24 cellular contexts compared by ENCODE assay signal in the genomic region with DNA sequence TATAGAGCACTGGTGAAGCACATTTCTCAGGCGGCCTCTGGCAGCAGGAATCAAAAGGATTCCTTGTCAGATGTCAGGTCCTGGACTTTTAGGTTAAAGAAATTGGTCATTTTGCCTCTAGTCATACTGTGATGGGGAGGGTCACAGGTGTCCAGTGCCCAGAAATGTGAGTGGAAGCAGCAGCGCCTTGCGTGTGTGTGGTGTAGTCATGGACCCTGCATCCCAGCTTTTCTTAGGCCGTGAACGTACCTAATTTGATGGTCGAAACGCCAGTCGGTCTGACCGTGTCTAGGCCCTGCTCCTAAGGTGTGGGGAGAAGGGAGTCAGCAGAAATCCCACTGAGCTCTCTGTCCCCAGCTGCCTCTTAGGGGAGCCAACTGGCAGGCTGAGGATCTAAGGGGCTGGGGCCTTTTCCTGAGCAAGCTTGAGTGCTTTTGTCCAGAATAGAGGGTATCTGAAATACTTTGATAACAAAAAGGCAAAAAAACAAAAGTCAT. TPM values are rescaled to one million over a fixed set of nuclear protein-coding genes. Genes with fewer than 3 reads are reported as not detected.
DNase-seq lines count a peak whose midpoint lies in the region; ATAC-seq, FAIRE-seq and TF ChIP-seq lines count a peak whose summit lies in the region.
"Had no signal": no experiment of that assay in that cellular context is flagged by ENCODE, and none has a peak within 500 bp of the region (broad histone marks: within the 10 kb centered on the region; RNA-seq: fewer than 3 reads in every experiment).

No MANE protein-coding gene starts in this region.

- H3K27me3 Mint-ChIP-seq in activated CD4-positive, alpha-beta T cell treated with anti-CD3 and anti-CD28 coated beads, Interleukin-2, amount 10 ng/mL, durations not matched to agents 24 days and 14 days: no peaks in the 10 kb centered on the region
- no peaks in the 10 kb centered on the region for H3K27me3 Mint-ChIP-seq in activated CD4-positive, alpha-beta T cell treated with anti-CD3 and anti-CD28 coated beads, Interleukin-2, amount 10 ng/mL, durations not matched to agents 7 days and 5 days
- H3K27me3 Mint-ChIP-seq in memory B cell: no peaks in the 10 kb centered on the region

- BruUV-seq in HepG2 (replicated peaks; lab: Mats Ljungman, UMichigan): TSS peak; percentile 11

- peaks cover 70% of the 10 kb centered on the region for H3K36me3 Mint-ChIP-seq in activated CD4-positive, alpha-beta T cell treated with anti-CD3 and anti-CD28 coated beads, Interleukin-2, amount 10 ng/mL, durations not matched to agents 24 days and 14 days (ENCODE audit: low read depth)
- H3K36me3 Mint-ChIP-seq in activated CD4-positive, alpha-beta T cell treated with anti-CD3 and anti-CD28 coated beads, Interleukin-2, amount 10 ng/mL, durations not matched to agents 7 days and 5 days (ENCODE audit: low read depth): peaks cover 47% of the 10 kb centered on the region
- H3K36me3 Mint-ChIP-seq in memory B cell: peaks cover 42% of the 10 kb centered on the region

- TF ChIP-seq CTCF in HepG2 (CRISPR knock-in tag; IDR thresholded peaks at IDR 0.05): no peak
- TF ChIP-seq CTCF in right lobe of liver (IDR thresholded peaks at IDR 0.05): no peak

- in situ Hi-C loops in HepG2 (cut with HindIII; ENCODE audit: extremely low pct_ligation_motif_present, low pct_unique_long_range_greater_than_20kb): loop anchor here (25.0 kb wide), 2 partner anchors 767 to 1167 kb away; partner anchors contain the start of genes DNAH3 and LDAF1

- TF ChIP-seq RAD21 in HepG2 (CRISPR knock-in tag; IDR thresholded peaks at IDR 0.05): no peak

- no peaks in the 10 kb centered on the region for H3K79me2 ChIP-seq in HepG2 (ENCODE audit: insufficient read depth, low read length)

- no peaks in the 10 kb centered on the region for H3K9me3 Mint-ChIP-seq in activated CD4-positive, alpha-beta T cell treated with anti-CD3 and anti-CD28 coated beads, Interleukin-2, amount 10 ng/mL, durations not matched to agents 24 days and 14 days
- H3K9me3 Mint-ChIP-seq in activated CD4-positive, alpha-beta T cell treated with anti-CD3 and anti-CD28 coated beads, Interleukin-2, amount 10 ng/mL, durations not matched to agents 7 days and 5 days: no peaks in the 10 kb centered on the region
- H3K9me3 Mint-ChIP-seq in memory B cell: peaks cover 2% of the 10 kb centered on the region
- H3K9me3 Mint-ChIP-seq: GM23338 had no signal

- H4K20me1 ChIP-seq in HepG2 (ENCODE audit: insufficient read depth, low read length): 0 out of 2 replicates have a peak, but pooled peaks cover 10% of the 10 kb centered on the region

- H2AFZ ChIP-seq in HepG2 (ENCODE audit: low read length): no peak overlapping the region
- H2AFZ ChIP-seq: GM23338 had no signal

- H3K9me3 ChIP-seq in HepG2 (ENCODE audit: low read length) (no peaks in the 10 kb centered on the region), right lobe of liver (no peaks in the 10 kb centered on the region)
- H3K9me3 ChIP-seq: Caco-2 had no signal

- 94% methylated on average over 9 of the region's 9 CpGs for WGBS in HepG2 (ENCODE audit: low lambda C conversion rate)
- 99% methylated on average over 9 of the region's 9 CpGs for WGBS in right lobe of liver (ENCODE audit: insufficient coverage, low coverage, low lambda C conversion rate, missing lambda C conversion rate)

- H3K4me2 ChIP-seq in HepG2 (ENCODE audit: low read depth, low read length): no peak overlapping the region
- H3K4me2 ChIP-seq: GM23338 had no signal

- H3K36me3 ChIP-seq in HepG2 (replicated peaks in 1 of 2; ENCODE audit: control insufficient read depth in 1 of 2, insufficient read depth in 2 of 2, low read length in 2 of 2) (peaks cover 67 to 92% of the 10 kb centered on the region in 2 experiments), right lobe of liver (peaks cover 0 to 58% (median 24%) of the 10 kb centered on the region in 4 donors)

- no peak overlapping the region for H3K4me3 Mint-ChIP-seq in activated CD4-positive, alpha-beta T cell treated with anti-CD3 and anti-CD28 coated beads, Interleukin-2, amount 10 ng/mL, durations not matched to agents 24 days and 14 days
- no peak overlapping the region for H3K4me3 Mint-ChIP-seq in activated CD4-positive, alpha-beta T cell treated with anti-CD3 and anti-CD28 coated beads, Interleukin-2, amount 10 ng/mL, durations not matched to agents 7 days and 5 days
- no peak overlapping the region for H3K4me3 Mint-ChIP-seq in memory B cell
- H3K4me3 Mint-ChIP-seq: GM23338 had no signal

- intact Hi-C loops in activated CD4-positive, alpha-beta T cell treated with anti-CD3 and anti-CD28 coated beads, Interleukin-2, amount 10 ng/mL, durations not matched to agents 24 days and 14 days (cut with micrococcal nuclease): no loop called here
- intact Hi-C loops in HepG2 (cut with micrococcal nuclease; ENCODE audit: unreplicated experiment) (no loop called here), right lobe of liver (cut with DNase I) (no loop called here)

- H3K27ac ChIP-seq in HepG2 (ENCODE audit: extremely low read length, insufficient read depth, low read length) (no peak overlapping the region), right lobe of liver (no peak overlapping the region)
- H3K27ac ChIP-seq: 22Rv1, C4-2B had no signal

- FAIRE-seq in HepG2 (lab: Jason Lieb, UNC): no peak
- FAIRE-seq: GM19239 had no signal

- H3K4me1 ChIP-seq in HepG2 (ENCODE audit: insufficient read depth, low read length) (no peaks in the 10 kb centered on the region), right lobe of liver (no peaks in the 10 kb centered on the region)
- H3K4me1 ChIP-seq: Caco-2 had no signal

- H3K9ac ChIP-seq in HepG2 (ENCODE audit: insufficient read depth, low read depth, low read length): no peak overlapping the region

- no peak for DNase-seq in activated CD4-positive, alpha-beta T cell treated with anti-CD3 and anti-CD28 coated beads, Interleukin-2, amount 10 ng/mL, durations not matched to agents 24 days and 14 days
- no peak for DNase-seq in activated CD4-positive, alpha-beta T cell treated with anti-CD3 and anti-CD28 coated beads, Interleukin-2, amount 10 ng/mL, durations not matched to agents 7 days and 5 days
- no peak for DNase-seq in HepG2 (ENCODE audit: low spot score)
- DNase-seq in right lobe of liver: no peak
- DNase-seq in memory B cell (ENCODE audit: low spot score in 2 of 2): no peak
- DNase-seq in EL: no peak
- DNase-seq: AML-193, Caco-2, GDM1, NCI-H1105, NCI-H1694, NCI-H2227 treated with DMSO at 0.1 percent for 48 hours, NCI-H510A treated with DMSO at 0.1 percent for 48 hours, NCI-H774, OCI-M1, RPMI8226, SIG-M5 had no signal

- POLR2A ChIA-PET in activated CD4-positive, alpha-beta T cell treated with anti-CD3 and anti-CD28 coated beads, Interleukin-2, amount 10 ng/mL, durations not matched to agents 7 days and 5 days (lab: Charles Lee): interaction anchor here (0.6 to 0.7 kb wide), 2 partner anchors 9 to 46 kb away, joined by 3 to 4 read pairs; no protein-coding TSS in a partner anchor
- POLR2A ChIA-PET in HepG2 (lab: Yijun Ruan, JAX): no interaction called here

- no peak overlapping the region for H3K4me3 ChIP-seq in HepG2 (replicated peaks in 1 of 3; ENCODE audit: insufficient read depth in 1 of 3, low read depth in 2 of 3, low read length in 3 of 3)
- H3K4me3 ChIP-seq in right lobe of liver: no peak overlapping the region
- H3K4me3 ChIP-seq: GM23338 had no signal

- peak overlapping the region; percentile 8 for H3K27ac Mint-ChIP-seq in activated CD4-positive, alpha-beta T cell treated with anti-CD3 and anti-CD28 coated beads, Interleukin-2, amount 10 ng/mL, durations not matched to agents 24 days and 14 days
- no peak overlapping the region for H3K27ac Mint-ChIP-seq in activated CD4-positive, alpha-beta T cell treated with anti-CD3 and anti-CD28 coated beads, Interleukin-2, amount 10 ng/mL, durations not matched to agents 7 days and 5 days
- peak overlapping the region; percentile 31 for H3K27ac Mint-ChIP-seq in memory B cell
- H3K27ac Mint-ChIP-seq: GM23338 had no signal

- CTCF ChIA-PET in activated CD4-positive, alpha-beta T cell treated with anti-CD3 and anti-CD28 coated beads, Interleukin-2, amount 10 ng/mL, durations not matched to agents 7 days and 5 days (lab: Charles Lee): interaction anchor here (0.6 to 1.7 kb wide), 2 partner anchors 10 to 36 kb away, joined by 3 to 6 read pairs; no protein-coding TSS in a partner anchor
- CTCF ChIA-PET in HepG2 (lab: Yijun Ruan, JAX; ENCODE audit: low intra/inter-chr PET ratio, low total read pairs): no interaction called here

- TF ChIP-seq POLR2A in HepG2 (IDR thresholded peaks at IDR 0.05; ENCODE audit: insufficient read depth in 1 of 2, low read depth in 2 of 2, low read length in 2 of 2) (no peak), right lobe of liver (IDR thresholded peaks at IDR 0.05) (no peak)

- H3K27me3 ChIP-seq in HepG2 (ENCODE audit: control insufficient read depth in 1 of 2, insufficient read depth in 2 of 2, low read length in 2 of 2) (no peaks in the 10 kb centered on the region), right lobe of liver (no peaks in the 10 kb centered on the region)

- no peak for TF ChIP-seq EP300 in HepG2 (IDR thresholded peaks at IDR 0.05; ENCODE audit: low read depth in 2 of 2, low read length in 2 of 2)
- no peak for TF ChIP-seq EP300 in HepG2 (CRISPR knock-in tag; IDR thresholded peaks at IDR 0.05; ENCODE audit: borderline replicate concordance)

- H3K4me1 Mint-ChIP-seq in activated CD4-positive, alpha-beta T cell treated with anti-CD3 and anti-CD28 coated beads, Interleukin-2, amount 10 ng/mL, durations not matched to agents 24 days and 14 days: peaks cover 4% of the 10 kb centered on the region
- peaks cover 6% of the 10 kb centered on the region for H3K4me1 Mint-ChIP-seq in activated CD4-positive, alpha-beta T cell treated with anti-CD3 and anti-CD28 coated beads, Interleukin-2, amount 10 ng/mL, durations not matched to agents 7 days and 5 days
- H3K4me1 Mint-ChIP-seq in memory B cell: no peaks in the 10 kb centered on the region
- H3K4me1 Mint-ChIP-seq: GM23338 had no signal

- ATAC-seq in HepG2 (no peak), right lobe of liver (no peak), memory B cell (ENCODE audit: low read depth) (no peak), GM19455 (IDR thresholded peaks at IDR 0.05; ENCODE audit: unreplicated experiment) (no peak), GM21825 (IDR thresholded peaks at IDR 0.05; ENCODE audit: unreplicated experiment) (no peak)
- ATAC-seq: GM23338, HCT116 had no signal

RNA-seq across cellular contexts. Expression of gene POLR3E, which starts 32.0 kb away (rescaled TPM):
- 102 and 111 TPM in 2 replicates for total RNA-seq in activated CD4-positive, alpha-beta T cell treated with anti-CD3 and anti-CD28 coated beads, Interleukin-2, amount 10 ng/mL, durations not matched to agents 24 days and 14 days
- total RNA-seq in activated CD4-positive, alpha-beta T cell treated with anti-CD3 and anti-CD28 coated beads, Interleukin-2, amount 10 ng/mL, durations not matched to agents 7 days and 5 days: 10 to 100 TPM; 52.4 to 54.3 TPM
- total RNA-seq in HepG2 (2016; rRNA removed; fragmentation: Illumina TruSeq; extraction: Trizol) (94.8 and 135 TPM in 2 replicates), right lobe of liver (10 to 100 TPM; 15.8 to 35.7 (median 26.9) TPM)
- total RNA-seq in HepG2 (2016; cell fraction: cytosol; rRNA removed; fragmentation: Illumina TruSeq; extraction: Trizol; ENCODE audit: low read depth): 40.5 and 40.7 TPM in 2 replicates
- total RNA-seq in HepG2 (2016; cell fraction: insoluble cytoplasmic fraction; rRNA removed; fragmentation: Illumina TruSeq; extraction: Trizol): 93.2 and 125 TPM in 2 replicates
- total RNA-seq in HepG2 (2016; cell fraction: membrane; rRNA removed; fragmentation: Illumina TruSeq; extraction: Trizol): 103 and 106 TPM in 2 replicates
- 115 and 134 TPM in 2 replicates for total RNA-seq in HepG2 (2016; cell fraction: nucleus; rRNA removed; fragmentation: Illumina TruSeq; extraction: Trizol)
- 262 and 280 TPM in 2 replicates for polyA plus RNA-seq in HepG2 (2011; rRNA removed)
- polyA plus RNA-seq in HepG2 (2011; cell fraction: cytosol; rRNA removed): 132 and 169 TPM in 2 replicates
- polyA plus RNA-seq in HepG2 (2011; cell fraction: nucleus; rRNA removed): 753 and 830 TPM in 2 replicates
- 105 and 114 TPM in 2 replicates for polyA plus RNA-seq in HepG2 (2012)
- 31.3 and 37.9 TPM in 2 replicates for polyA plus RNA-seq in HepG2 (2016; cell fraction: cytosol; fragmentation: Illumina TruSeq; extraction: Trizol; ENCODE audit: low read depth)
- polyA plus RNA-seq in HepG2 (2016; cell fraction: insoluble cytoplasmic fraction; fragmentation: Illumina TruSeq; extraction: Trizol; ENCODE audit: low read depth): 94.5 and 105 TPM in 2 replicates
- 62.4 and 65.8 TPM in 2 replicates for polyA plus RNA-seq in HepG2 (2016; cell fraction: membrane; fragmentation: Illumina TruSeq; extraction: Trizol; ENCODE audit: low read depth)
- 279 and 292 TPM in 2 replicates for polyA plus RNA-seq in HepG2 (2016; cell fraction: nucleus; fragmentation: Illumina TruSeq; extraction: Trizol; ENCODE audit: insufficient read depth, low read depth)
- 472 and 743 TPM in 2 replicates for polyA minus RNA-seq in HepG2 (2011; rRNA and poly(A)+ RNA removed; ENCODE audit: low replicate concordance)
- polyA minus RNA-seq in HepG2 (2011; cell fraction: cytosol; rRNA and poly(A)+ RNA removed): 96.6 and 110 TPM in 2 replicates
- 279 and 332 TPM in 2 replicates for polyA minus RNA-seq in HepG2 (2011; cell fraction: nucleus; rRNA and poly(A)+ RNA removed)

RNA-seq across cellular contexts. Expression of gene CDR2, which starts 45.2 kb away (rescaled TPM):
- total RNA-seq in activated CD4-positive, alpha-beta T cell treated with anti-CD3 and anti-CD28 coated beads, Interleukin-2, amount 10 ng/mL, durations not matched to agents 24 days and 14 days: 38.2 and 40.9 TPM in 2 replicates
- 10 to 100 TPM; 43.5 to 45.4 TPM for total RNA-seq in activated CD4-positive, alpha-beta T cell treated with anti-CD3 and anti-CD28 coated beads, Interleukin-2, amount 10 ng/mL, durations not matched to agents 7 days and 5 days
- total RNA-seq in HepG2 (2016; rRNA removed; fragmentation: Illumina TruSeq; extraction: Trizol) (59.0 and 76.7 TPM in 2 replicates), right lobe of liver (10 to 100 TPM in 5 of 6 experiments, 1 to 10 TPM in 1; 8.2 to 16.8 (median 14.2) TPM)
- 20.7 and 23.8 TPM in 2 replicates for total RNA-seq in HepG2 (2016; cell fraction: cytosol; rRNA removed; fragmentation: Illumina TruSeq; extraction: Trizol; ENCODE audit: low read depth)
- total RNA-seq in HepG2 (2016; cell fraction: insoluble cytoplasmic fraction; rRNA removed; fragmentation: Illumina TruSeq; extraction: Trizol): 60.0 and 73.9 TPM in 2 replicates
- total RNA-seq in HepG2 (2016; cell fraction: membrane; rRNA removed; fragmentation: Illumina TruSeq; extraction: Trizol): 44.0 and 46.8 TPM in 2 replicates
- total RNA-seq in HepG2 (2016; cell fraction: nucleus; rRNA removed; fragmentation: Illumina TruSeq; extraction: Trizol): 34.8 and 41.9 TPM in 2 replicates
- 67.5 and 78.9 TPM in 2 replicates for polyA plus RNA-seq in HepG2 (2011; rRNA removed)
- 60.0 and 71.4 TPM in 2 replicates for polyA plus RNA-seq in HepG2 (2011; cell fraction: cytosol; rRNA removed)
- polyA plus RNA-seq in HepG2 (2011; cell fraction: nucleus; rRNA removed): 32.2 and 35.4 TPM in 2 replicates
- polyA plus RNA-seq in HepG2 (2012): 42.9 and 53.6 TPM in 2 replicates
- polyA plus RNA-seq in HepG2 (2016; cell fraction: cytosol; fragmentation: Illumina TruSeq; extraction: Trizol; ENCODE audit: low read depth): 9.2 and 11.4 TPM in 2 replicates
- 89.8 and 91.4 TPM in 2 replicates for polyA plus RNA-seq in HepG2 (2016; cell fraction: insoluble cytoplasmic fraction; fragmentation: Illumina TruSeq; extraction: Trizol; ENCODE audit: low read depth)
- polyA plus RNA-seq in HepG2 (2016; cell fraction: membrane; fragmentation: Illumina TruSeq; extraction: Trizol; ENCODE audit: low read depth): 27.9 and 34.0 TPM in 2 replicates
- polyA plus RNA-seq in HepG2 (2016; cell fraction: nucleus; fragmentation: Illumina TruSeq; extraction: Trizol; ENCODE audit: insufficient read depth, low read depth): 73.8 and 74.1 TPM in 2 replicates
- 12.4 and 45.2 TPM in 2 replicates for polyA minus RNA-seq in HepG2 (2011; rRNA and poly(A)+ RNA removed; ENCODE audit: low replicate concordance)
- 55.0 and 56.7 TPM in 2 replicates for polyA minus RNA-seq in HepG2 (2011; cell fraction: cytosol; rRNA and poly(A)+ RNA removed)
- 52.0 and 54.7 TPM in 2 replicates for polyA minus RNA-seq in HepG2 (2011; cell fraction: nucleus; rRNA and poly(A)+ RNA removed)
